In genomic region chr11:116175707-116176106, GRCh38 we compare ENCODE assay signal across 15 cellular contexts.
DNase-seq lines count a peak whose midpoint lies in the region; ATAC-seq and TF ChIP-seq lines count a peak whose summit lies in the region.
"Had no signal": no experiment of that assay in that cellular context is flagged by ENCODE, and none has a peak within 500 bp of the region (broad histone marks: within the 10 kb centered on the region; RNA-seq: fewer than 3 reads in every experiment).

No MANE protein-coding gene starts in this region.

- H3K27ac ChIP-seq in right atrium auricular region (no peak overlapping the region), endodermal cell (ENCODE audit: low read depth, low read length) (no peak overlapping the region), vagina (no peak overlapping the region)
- H3K27ac ChIP-seq: KMS-11 had no signal

- H3K4me3 ChIP-seq in right atrium auricular region, result no peak overlapping the region
- H3K4me3 ChIP-seq in endodermal cell (ENCODE audit: low read length), result no peak overlapping the region
- no peak overlapping the region for H3K4me3 ChIP-seq in vagina

- no peak overlapping the region for H3K27ac Mint-ChIP-seq in endodermal cell
- H3K27ac Mint-ChIP-seq: CD4-positive, CD25-positive, alpha-beta regulatory T cell had no signal

- 93 to 94% methylated on average over 7 of the region's 7 CpGs for WGBS in endodermal cell (ENCODE audit: insufficient coverage in 1 of 2, insufficient read length in 1 of 2), 2 experiments

- H3K9me3 ChIP-seq in right atrium auricular region (no peaks in the 10 kb centered on the region), endodermal cell (ENCODE audit: control insufficient read depth, low read length) (no peaks in the 10 kb centered on the region), vagina (no peaks in the 10 kb centered on the region)

- H3K27me3 ChIP-seq in right atrium auricular region (no peaks in the 10 kb centered on the region), endodermal cell (ENCODE audit: control insufficient read depth, insufficient read depth, low read length, poor library complexity, severe bottlenecking) (peaks cover 14% of the 10 kb centered on the region), vagina (no peaks in the 10 kb centered on the region)

- peaks cover 22% of the 10 kb centered on the region for H3K27me3 Mint-ChIP-seq in endodermal cell (ENCODE audit: insufficient read depth)
- H3K27me3 Mint-ChIP-seq: CD4-positive, CD25-positive, alpha-beta regulatory T cell had no signal

- H3K9ac ChIP-seq in endodermal cell (ENCODE audit: extremely low read depth, low read length, poor library complexity, severe bottlenecking), result no peak overlapping the region
- H3K9ac ChIP-seq: KMS-11 had no signal

- no peaks in the 10 kb centered on the region for H3K36me3 Mint-ChIP-seq in endodermal cell (ENCODE audit: low read depth)
- H3K36me3 Mint-ChIP-seq: CD4-positive, CD25-positive, alpha-beta regulatory T cell had no signal

- H3K4me1 ChIP-seq in right atrium auricular region (peaks cover 0 to 13% of the 10 kb centered on the region in 2 donors), endodermal cell (ENCODE audit: control insufficient read depth, insufficient read depth, low read length) (peaks cover 26% of the 10 kb centered on the region), vagina (peaks cover 7% of the 10 kb centered on the region)

- no peak for TF ChIP-seq POLR2A in vagina (IDR thresholded peaks at IDR 0.05)

- H3K4me1 Mint-ChIP-seq in endodermal cell, result peaks cover 49% of the 10 kb centered on the region

- intact Hi-C loops in Right ventricle myocardium superior (cut with DNase I), result no loop called here
- intact Hi-C loops in vagina (cut with DNase I), result no loop called here

- DNase-seq in right atrium auricular region (ENCODE audit: low spot score) (peak; percentile 43), Right ventricle myocardium superior (no peak), NCI-H82 treated with DMSO at 0.1 percent for 48 hours (lab: John Stamatoyannopoulos, UW; ENCODE audit: unreplicated experiment) (peak; percentile 71), endodermal cell (peak; percentile 24), vagina (ENCODE audit: extremely low spot score in 2 of 2) (peak; percentile 16 to 34)
- DNase-seq in activated CD4-positive, CD25-positive, alpha-beta regulatory T cell (lab: John Stamatoyannopoulos, UW), result no peak
- DNase-seq: AML-193; CD4-positive, CD25-positive, alpha-beta regulatory T cell; NCI-H1105; NCI-H187; NCI-H526 had no signal

- H3K36me3 ChIP-seq in right atrium auricular region (no peaks in the 10 kb centered on the region), endodermal cell (ENCODE audit: control insufficient read depth, insufficient read depth, low read length) (no peaks in the 10 kb centered on the region), vagina (no peaks in the 10 kb centered on the region)

- no peak overlapping the region for H3K4me3 Mint-ChIP-seq in endodermal cell
- H3K4me3 Mint-ChIP-seq: CD4-positive, CD25-positive, alpha-beta regulatory T cell had no signal

- ATAC-seq in Right ventricle myocardium superior (ENCODE audit: poor library complexity), result no peak
- no peak for ATAC-seq in HG03196 (IDR thresholded peaks at IDR 0.05; ENCODE audit: unreplicated experiment)
- no peak for ATAC-seq in GM21447 (IDR thresholded peaks at IDR 0.05; ENCODE audit: unreplicated experiment)
- ATAC-seq: Panc1 had no signal

- H3K9me3 Mint-ChIP-seq in endodermal cell, result no peaks in the 10 kb centered on the region

- TF ChIP-seq CTCF in right atrium auricular region (IDR thresholded peaks at IDR 0.05), result no peak
- no peak for TF ChIP-seq CTCF in endodermal cell (conservative IDR thresholded peaks at IDR 0.05)
- TF ChIP-seq CTCF in vagina (IDR thresholded peaks at IDR 0.05), result no peak

Comparison
In these comparisons a context has a peak if more than half of its experiments do, and no peak if none do; other contexts are left out.
1. DNase-seq: peak in right atrium auricular region (single experiment), NCI-H82 treated with DMSO at 0.1 percent for 48 hours (single experiment), endodermal cell (single experiment) and vagina (2 of 2); none in Right ventricle myocardium superior (single experiment) and activated CD4-positive, CD25-positive, alpha-beta regulatory T cell (0 of 4).